In genomic region chr2:54664238-54664786, GRCh38 we compare ENCODE assay signal across 20 cellular contexts. TPM values are rescaled to one million over a fixed set of nuclear protein-coding genes. Genes with fewer than 3 reads are reported as not detected.
A peak's percentile ranks its signal among the peaks of the same experiment; 100 is the strongest.
DNase-seq lines count a peak whose midpoint lies in the region; ATAC-seq, FAIRE-seq and TF ChIP-seq lines count a peak whose summit lies in the region.
"Had no signal": no experiment of that assay in that cellular context is flagged by ENCODE, and none has a peak within 500 bp of the region (broad histone marks: within the 10 kb centered on the region; RNA-seq: fewer than 3 reads in every experiment).

No MANE protein-coding gene starts in this region.

- WGBS in heart right ventricle, 2 donors = 93 to 95% methylated on average over 18 of the region's 18 CpGs
- WGBS in K562 (ENCODE audit: insufficient coverage, low coverage, missing lambda C conversion rate) = 83% methylated on average over 17 of the region's 18 CpGs

- H3K79me2 ChIP-seq in K562 (ENCODE audit: control insufficient read depth, insufficient read depth, low read length) = no peaks in the 10 kb centered on the region

- TF ChIP-seq CTCF in heart right ventricle (IDR thresholded peaks at IDR 0.05) = no peak
- TF ChIP-seq CTCF in K562 (IDR thresholded peaks at IDR 0.05 in 2 of 3, conservative IDR thresholded peaks at IDR 0.05 in 1 of 3; ENCODE audit: insufficient read depth in 2 of 3, low read depth in 1 of 3, low read length in 3 of 3) = no peak
- no peak for TF ChIP-seq CTCF in type B pancreatic cell (conservative IDR thresholded peaks at IDR 0.05)

- TF ChIP-seq EP300 in K562 (IDR thresholded peaks at IDR 0.05; ENCODE audit: low read length) = no peak

- peaks cover 0 to 3% (median 0%) of the 10 kb centered on the region in 11 donors for H3K9me3 Mint-ChIP-seq in naive thymus-derived CD4-positive, alpha-beta T cell
- no peaks in the 10 kb centered on the region for H3K9me3 Mint-ChIP-seq in type B pancreatic cell
- H3K9me3 Mint-ChIP-seq: CD4-positive, CD25-positive, alpha-beta regulatory T cell; stimulated activated memory B cell treated with anti-CD40 and anti-IgM and Interleukin-4, amounts not matched to agents 10 μg/mL and 1 μg/mL and 100 μg/mL, for 72 hours had no signal

- H3K9me3 ChIP-seq in heart right ventricle (no peaks in the 10 kb centered on the region), K562 (replicated peaks; ENCODE audit: control insufficient read depth, insufficient read depth, low read depth, low read length) (no peaks in the 10 kb centered on the region)
- H3K9me3 ChIP-seq in naive thymus-derived CD4-positive, alpha-beta T cell (ENCODE audit: control insufficient read depth in 2 of 3, low read length in 3 of 3) = no peaks in the 10 kb centered on the region
- H3K9me3 ChIP-seq: colonic mucosa, SJCRH30 had no signal

- intact Hi-C loops in heart right ventricle (cut with DNase I) (no loop called here), Right ventricle myocardium superior (cut with DNase I) (no loop called here), K562 (cut with micrococcal nuclease) (loop anchor here (2.0 kb wide), 1 partner anchor 142 kb away; no protein-coding TSS in a partner anchor)
- intact Hi-C loops in naive thymus-derived CD4-positive, alpha-beta T cell (cut with micrococcal nuclease) = loop anchor here in 1 of 2 donors (2.0 to 5.0 kb wide), 2 partner anchors 510 to 557 kb away; no protein-coding TSS in a partner anchor

- H3K4me3 ChIP-seq in heart right ventricle = no peak overlapping the region
- H3K4me3 ChIP-seq in K562 = no peak overlapping the region
- H3K4me3 ChIP-seq in naive thymus-derived CD4-positive, alpha-beta T cell (ENCODE audit: low read length) = no peak overlapping the region
- H3K4me3 ChIP-seq: colonic mucosa, SJCRH30 had no signal

- no peak overlapping the region for H2AFZ ChIP-seq in K562 (ENCODE audit: low read depth, low read length)

- no TSS peak for BruUV-seq in K562 (replicated peaks; lab: Mats Ljungman, UMichigan)

- H4K20me1 ChIP-seq in K562 (replicated peaks; ENCODE audit: control insufficient read depth, insufficient read depth, low read length) = no peaks in the 10 kb centered on the region

- H3K27ac Mint-ChIP-seq in naive thymus-derived CD4-positive, alpha-beta T cell = peak overlapping the region; percentile 0 to 96 (median 62)
- peak overlapping the region; percentile 9 for H3K27ac Mint-ChIP-seq in type B pancreatic cell
- H3K27ac Mint-ChIP-seq: stimulated activated memory B cell treated with anti-CD40 and anti-IgM and Interleukin-4, amounts not matched to agents 10 μg/mL and 1 μg/mL and 100 μg/mL, for 72 hours had no signal

- H3K27ac ChIP-seq in heart right ventricle (peak overlapping the region in 6 of 10 donors; percentile 71 to 94 (median 80)), K562 (ENCODE audit: extremely low read depth, low read depth, low read length) (no peak overlapping the region)
- no peak overlapping the region for H3K27ac ChIP-seq in naive thymus-derived CD4-positive, alpha-beta T cell (ENCODE audit: low read depth, low read length)
- H3K27ac ChIP-seq: colonic mucosa, foreskin keratinocyte, SJCRH30 had no signal

- no peaks in the 10 kb centered on the region for H3K9me1 ChIP-seq in K562 (ENCODE audit: control insufficient read depth, insufficient read depth, low read length)

- no peak for ATAC-seq in heart right ventricle
- no peak for ATAC-seq in Right ventricle myocardium superior (ENCODE audit: poor library complexity)
- ATAC-seq in K562 = no peak
- ATAC-seq in naive thymus-derived CD4-positive, alpha-beta T cell = no peak
- no peak for ATAC-seq in HG02798 (IDR thresholded peaks at IDR 0.05; ENCODE audit: poor library complexity, unreplicated experiment)
- no peak for ATAC-seq in GM18868 (IDR thresholded peaks at IDR 0.05; ENCODE audit: unreplicated experiment)
- no peak for ATAC-seq in GM18517 (IDR thresholded peaks at IDR 0.05; ENCODE audit: unreplicated experiment)
- ATAC-seq: stimulated activated memory B cell treated with anti-CD40 and anti-IgM and Interleukin-4, amounts not matched to agents 10 μg/mL and 1 μg/mL and 100 μg/mL, for 72 hours had no signal

- H3K4me3 Mint-ChIP-seq in naive thymus-derived CD4-positive, alpha-beta T cell = no peak overlapping the region
- H3K4me3 Mint-ChIP-seq in type B pancreatic cell = no peak overlapping the region
- H3K4me3 Mint-ChIP-seq: CD4-positive, CD25-positive, alpha-beta regulatory T cell; stimulated activated memory B cell treated with anti-CD40 and anti-IgM and Interleukin-4, amounts not matched to agents 10 μg/mL and 1 μg/mL and 100 μg/mL, for 72 hours had no signal

- DNase-seq in heart right ventricle (no peak), Right ventricle myocardium superior (no peak), K562 (ENCODE audit: extremely low read depth in 1 of 4, low spot score in 3 of 4) (no peak), type B pancreatic cell (ENCODE audit: extremely low spot score, unreplicated experiment) (no peak)
- no peak for DNase-seq in naive thymus-derived CD4-positive, alpha-beta T cell
- DNase-seq: activated CD8-positive, alpha-beta memory T cell treated with anti-CD3 and anti-CD28 coated beads, Interleukin-2, amount 50 U/mL, for 4 hours; activated gamma-delta T cell treated with Interleukin-2 at 50 U/mL for 16 hours; anterior cingulate cortex; CD4-positive, CD25-positive, alpha-beta regulatory T cell; colonic mucosa; foreskin keratinocyte; NCI-H1417 treated with DMSO at 0.1 percent for 48 hours; NCI-H2171; NCI-H69; SJCRH30 had no signal

- in situ Hi-C loops in K562 (cut with MboI) = no loop called here

- TF ChIP-seq RAD21 in K562 (CRISPR knock-in tag; conservative IDR thresholded peaks at IDR 0.05 in 1 of 2, IDR thresholded peaks at IDR 0.05 in 1 of 2) = no peak

- H3K4me2 ChIP-seq in K562 (ENCODE audit: insufficient read depth, low read length) = no peak overlapping the region

- POLR2A ChIA-PET in K562 (lab: Yijun Ruan, JAX) = interaction anchor here (1.3 to 4.2 kb wide), 2 partner anchors 12 kb away, joined by 4 to 20 read pairs; no protein-coding TSS in a partner anchor
- POLR2A ChIA-PET in naive thymus-derived CD4-positive, alpha-beta T cell (lab: Charles Lee) = interaction anchor here (0.6 to 1.3 kb wide), 2 partner anchors 50 to 769 kb away, joined by 3 read pairs; no protein-coding TSS in a partner anchor

- no peaks in the 10 kb centered on the region for H3K27me3 ChIP-seq in heart right ventricle
- no peaks in the 10 kb centered on the region for H3K27me3 ChIP-seq in K562 (ENCODE audit: control insufficient read depth in 2 of 2, insufficient read depth in 2 of 2, low read length in 2 of 2)
- no peaks in the 10 kb centered on the region for H3K27me3 ChIP-seq in naive thymus-derived CD4-positive, alpha-beta T cell (ENCODE audit: control insufficient read depth in 2 of 2, insufficient read depth in 2 of 2, low read length in 2 of 2)
- H3K27me3 ChIP-seq: colonic mucosa, foreskin keratinocyte, SJCRH30 had no signal

- TF ChIP-seq POLR2A in K562 (conservative IDR thresholded peaks at IDR 0.05) = no peak

- H3K4me1 ChIP-seq in heart right ventricle (peaks cover 3 to 71% (median 42%) of the 10 kb centered on the region in 9 donors), K562 (replicated peaks in 1 of 2; ENCODE audit: control insufficient read depth in 2 of 2, insufficient read depth in 2 of 2, low read length in 2 of 2) (peaks cover 0 to 2% of the 10 kb centered on the region in 2 experiments; a peak in 1 of 5 replicates)
- H3K4me1 ChIP-seq in naive thymus-derived CD4-positive, alpha-beta T cell (ENCODE audit: control insufficient read depth in 2 of 2, insufficient read depth in 2 of 2, low read length in 2 of 2) = no peaks in the 10 kb centered on the region
- H3K4me1 ChIP-seq: colonic mucosa had no signal

- H3K9ac ChIP-seq in K562 (ENCODE audit: insufficient read depth in 1 of 2, low read depth in 2 of 2, low read length in 2 of 2) = no peak overlapping the region; a peak in 1 of 4 replicates

- no peak for FAIRE-seq in K562 (lab: Jason Lieb, UNC)
- FAIRE-seq: HTR-8/SVneo had no signal

- no peaks in the 10 kb centered on the region for H3K27me3 Mint-ChIP-seq in naive thymus-derived CD4-positive, alpha-beta T cell
- no peaks in the 10 kb centered on the region for H3K27me3 Mint-ChIP-seq in type B pancreatic cell
- H3K27me3 Mint-ChIP-seq: CD4-positive, CD25-positive, alpha-beta regulatory T cell; stimulated activated memory B cell treated with anti-CD40 and anti-IgM and Interleukin-4, amounts not matched to agents 10 μg/mL and 1 μg/mL and 100 μg/mL, for 72 hours had no signal

- peaks cover 0 to 100% (median 77%) of the 10 kb centered on the region in 9 donors for H3K36me3 ChIP-seq in heart right ventricle
- H3K36me3 ChIP-seq in K562 (ENCODE audit: control insufficient read depth, insufficient read depth, low read length) = peaks cover 91% of the 10 kb centered on the region
- peaks cover 41 to 100% (median 55%) of the 10 kb centered on the region in 3 experiments for H3K36me3 ChIP-seq in naive thymus-derived CD4-positive, alpha-beta T cell (ENCODE audit: control insufficient read depth in 2 of 3, insufficient read depth in 3 of 3, low read length in 3 of 3)

- CTCF ChIA-PET in K562 (lab: Yijun Ruan, JAX; ENCODE audit: low intra/inter-chr PET ratio) = no interaction called here
- CTCF ChIA-PET in naive thymus-derived CD4-positive, alpha-beta T cell (lab: Charles Lee) = interaction anchor here (1.2 to 1.9 kb wide), 6 partner anchors 12 to 141 kb away, joined by 3 to 10 read pairs (median 4); no protein-coding TSS in a partner anchor

- H3K36me3 Mint-ChIP-seq in naive thymus-derived CD4-positive, alpha-beta T cell = peaks cover 18 to 88% (median 55%) of the 10 kb centered on the region in 5 donors
- H3K36me3 Mint-ChIP-seq in type B pancreatic cell = peaks cover 71% of the 10 kb centered on the region

- peaks cover 0 to 20% (median 5%) of the 10 kb centered on the region in 7 donors for H3K4me1 Mint-ChIP-seq in naive thymus-derived CD4-positive, alpha-beta T cell
- H3K4me1 Mint-ChIP-seq in type B pancreatic cell (ENCODE audit: unreplicated experiment) = peaks cover 18% of the 10 kb centered on the region
- H3K4me1 Mint-ChIP-seq: stimulated activated memory B cell treated with anti-CD40 and anti-IgM and Interleukin-4, amounts not matched to agents 10 μg/mL and 1 μg/mL and 100 μg/mL, for 72 hours had no signal

RNA-seq across cellular contexts. Expression of gene EML6, which starts 59.1 kb away (rescaled TPM):
- 1 to 10 TPM in 2 of 10 donors, under 1 TPM in 8; 0.12 to 1.5 (median 0.32) TPM for total RNA-seq in heart right ventricle
- under 1 TPM; 0.07 to 0.22 TPM for polyA plus RNA-seq in heart right ventricle
- 0.56 TPM for total RNA-seq in Right ventricle myocardium superior
- total RNA-seq in K562 (2011; cell fraction: chromatin; rRNA removed; ENCODE audit: low replicate concordance) = 0.97 and 1.5 TPM in 2 replicates
- under 0.01 and 0.26 TPM in 2 replicates for total RNA-seq in K562 (2011; cell fraction: nucleolus; rRNA removed)
- total RNA-seq in K562 (2011; cell fraction: nucleoplasm; rRNA removed) = 0.66 and 1.2 TPM in 2 replicates
- 0.23 and 0.29 TPM in 2 replicates for total RNA-seq in K562 (2014; rRNA removed)
- total RNA-seq in K562 (2014; rRNA removed; fragmentation: Illumina TruSeq; extraction: Trizol) = 0.11 and 0.41 TPM in 2 replicates
- total RNA-seq in K562 (2015; rRNA removed; fragmentation: Illumina TruSeq; extraction: Trizol) = 0.07 and 0.26 TPM in 2 replicates
- 0.35 and 0.49 TPM in 2 replicates for total RNA-seq in K562 (2021)
- 0.56 and 0.88 TPM in 2 replicates for polyA plus RNA-seq in K562 (2011; rRNA removed)
- 0.54 and 0.62 TPM in 2 replicates for polyA plus RNA-seq in K562 (2011; cell fraction: cytosol; rRNA removed)
- 2.7 and 3.2 TPM in 2 replicates for polyA plus RNA-seq in K562 (2011; cell fraction: nucleus; rRNA removed)
- 0.08 and 0.60 TPM in 2 replicates for polyA plus RNA-seq in K562 (2012)
- polyA plus RNA-seq in K562 (2014; fragmentation: Illumina TruSeq; extraction: Trizol) = 0.25 and 0.71 TPM in 2 replicates
- under 1 TPM; 0.29 to 0.39 TPM for polyA plus RNA-seq in K562 (2014; fragmentation: Nextera tagmentation; extraction: Ambion mirVana)
- 0.07 and 0.92 TPM in 2 replicates for polyA plus RNA-seq in K562 (2014; rRNA removed)
- polyA minus RNA-seq in K562 (2011; rRNA and poly(A)+ RNA removed) = 0.21 and 0.48 TPM in 2 replicates
- not detected in 2 replicates for polyA minus RNA-seq in K562 (2011; cell fraction: cytosol; rRNA and poly(A)+ RNA removed)
- 0.44 and 0.81 TPM in 2 replicates for polyA minus RNA-seq in K562 (2011; cell fraction: nucleus; rRNA and poly(A)+ RNA removed)
- 1 to 10 TPM in 3 of 5 experiments, under 1 TPM in 2; 0.32 to 2.5 (median 1.5) TPM for total RNA-seq in naive thymus-derived CD4-positive, alpha-beta T cell
- not detected for polyA plus RNA-seq in naive thymus-derived CD4-positive, alpha-beta T cell
- total RNA-seq in type B pancreatic cell (ENCODE audit: low replicate concordance) = 6.0 and 8.1 TPM in 2 replicates

Comparison
In these comparisons a context has a peak if more than half of its experiments do, and no peak if none do; other contexts are left out.
1. H3K27ac ChIP-seq: peak in heart right ventricle (6 of 10); none in K562 (single experiment) and naive thymus-derived CD4-positive, alpha-beta T cell (single experiment).